1 cellular context compared by ENCODE assay signal in genomic region chr19:34171877-34172660, GRCh38.
A peak's percentile ranks its signal among the peaks of the same experiment; 100 is the strongest.
TF ChIP-seq lines count a peak whose summit lies in the region.

Gene LSM14A, plus strand, starts transcription at chr19:34172504. Its CDS starts 139 bp downstream, at chr19:34172643.

TF ChIP-seq in HCT116, 20 proteins besides CTCF, POLR2A, EP300 and RAD21 (continued from another document):
- TF ChIP-seq ATF3 (IDR thresholded peaks at IDR 0.05) (no peak), EZH2phosphoT487 (IDR thresholded peaks at IDR 0.05; ENCODE audit: borderline replicate concordance) (no peak), FOSL1 (IDR thresholded peaks at IDR 0.05; ENCODE audit: low read depth) (no peak), SIN3A (IDR thresholded peaks at IDR 0.05; ENCODE audit: low read depth) (0 out of 2 replicates have a peak, but pooled peaks have one; percentile 27)
